ENCODE assay signal across 22 cellular contexts in the genomic region with DNA sequence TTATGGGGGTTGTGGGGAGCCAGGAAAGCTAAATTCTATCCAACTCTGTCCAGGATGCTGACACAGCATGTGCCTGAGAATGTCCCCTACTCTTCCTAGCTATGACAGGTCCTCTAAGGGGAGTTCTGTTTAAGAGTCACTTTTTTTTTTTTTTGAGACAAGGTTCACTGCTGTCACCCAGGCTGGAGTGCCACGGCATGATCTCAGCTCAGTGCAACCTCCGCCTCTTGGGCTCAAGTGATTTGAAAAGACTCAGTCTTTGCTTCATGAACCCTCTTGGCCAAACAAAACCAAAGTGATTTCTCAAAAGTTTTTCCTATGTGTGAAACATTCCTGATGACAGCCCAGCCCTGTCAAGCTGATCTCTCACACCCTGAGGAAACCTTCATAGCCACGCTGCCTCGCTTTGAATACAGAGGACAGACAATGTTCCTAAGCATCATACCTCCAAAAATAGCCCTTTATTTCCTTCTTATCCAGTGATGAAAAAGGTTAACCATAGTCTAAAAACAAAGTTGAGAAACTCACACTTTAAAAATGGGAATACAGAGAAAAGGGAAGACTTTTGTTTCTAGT.
"Had no signal": no experiment of that assay in that cellular context is flagged by ENCODE, and none has a peak within 500 bp of the region (broad histone marks: within the 10 kb centered on the region; RNA-seq: fewer than 3 reads in every experiment).

No MANE protein-coding gene starts in this region.

- ATAC-seq: left lobe of liver; sciatic nerve; stimulated activated naive B cell treated with anti-CD40 and anti-IgM and Interleukin-4, amounts not matched to agents 10 μg/mL and 1 μg/mL and 100 μg/mL, for 72 hours had no signal

- H3K36me3 ChIP-seq: prostate gland, stomach, thoracic aorta had no signal

- H2AFZ ChIP-seq: parathyroid adenoma had no signal

- H3K27ac ChIP-seq: dorsolateral prefrontal cortex, parathyroid adenoma, prostate gland, stomach, thoracic aorta had no signal

- H3K4me1 ChIP-seq: parathyroid adenoma, prostate gland, stomach had no signal

- H3K79me2 ChIP-seq: parathyroid adenoma had no signal

- H3K27ac Mint-ChIP-seq: nephron; stimulated activated naive B cell treated with anti-CD40 and anti-IgM and Interleukin-4, amounts not matched to agents 10 μg/mL and 1 μg/mL and 100 μg/mL, for 72 hours had no signal

- H3K4me1 Mint-ChIP-seq: stimulated activated naive B cell treated with anti-CD40 and anti-IgM and Interleukin-4, amounts not matched to agents 10 μg/mL and 1 μg/mL and 100 μg/mL, for 72 hours had no signal

- H3K4me3 ChIP-seq: dorsolateral prefrontal cortex, lung, prostate gland, stomach, thoracic aorta had no signal

- FAIRE-seq: islet of Langerhans, urothelium cell line had no signal

- DNase-seq: central memory CD4-positive, alpha-beta T cell; cortex of kidney; dorsolateral prefrontal cortex; effector CD8-positive, alpha-beta T cell; hypothalamus; kidney glomerular epithelial cell; mesenchymal stem cell; midbrain; stimulated activated CD4-positive, alpha-beta T cell treated with anti-CD3 and anti-CD28 coated beads, Interleukin-2, amount 100 ng/mL, for 24 hours; stimulated activated CD4-positive, alpha-beta T cell treated with anti-CD3 and anti-CD28 coated beads, Interleukin-4, amount 100 ng/mL, for 4 hours; stimulated activated naive B cell treated with anti-CD40 and anti-IgM and Interleukin-4, amounts not matched to agents 10 μg/mL and 1 μg/mL and 100 μg/mL, for 72 hours; stomach; substantia nigra had no signal

- H3K27me3 ChIP-seq: dorsolateral prefrontal cortex, stomach had no signal

- H3K4me3 Mint-ChIP-seq: nephron; stimulated activated naive B cell treated with anti-CD40 and anti-IgM and Interleukin-4, amounts not matched to agents 10 μg/mL and 1 μg/mL and 100 μg/mL, for 72 hours had no signal

- H3K9me3 ChIP-seq: prostate gland, stomach, thoracic aorta had no signal

- H3K36me3 Mint-ChIP-seq: stimulated activated naive B cell treated with anti-CD40 and anti-IgM and Interleukin-4, amounts not matched to agents 10 μg/mL and 1 μg/mL and 100 μg/mL, for 72 hours had no signal
